In genomic region chr2:206082298-206082843, GRCh38 we compare ENCODE assay signal across 16 cellular contexts. TPM values are rescaled to one million over a fixed set of nuclear protein-coding genes. Genes with fewer than 3 reads are reported as not detected.
DNase-seq lines count a peak whose midpoint lies in the region; ATAC-seq and TF ChIP-seq lines count a peak whose summit lies in the region.
"Had no signal": no experiment of that assay in that cellular context is flagged by ENCODE, and none has a peak within 500 bp of the region (broad histone marks: within the 10 kb centered on the region; RNA-seq: fewer than 3 reads in every experiment).

No MANE protein-coding gene starts in this region.

- H2AFZ ChIP-seq in hepatocyte, result no peak overlapping the region

- peaks cover 13 to 15% of the 10 kb centered on the region in 2 donors for H3K36me3 Mint-ChIP-seq in activated naive CD4-positive, alpha-beta T cell treated with anti-CD3 and anti-CD28 coated beads, Interleukin-2, amount 50 U/mL, for 72 hours

- H3K4me3 ChIP-seq in cardiac muscle cell, result no peak overlapping the region
- H3K4me3 ChIP-seq in heart right ventricle, result no peak overlapping the region
- H3K4me3 ChIP-seq in NT2/D1 (ENCODE audit: insufficient read length, low read depth), result peak overlapping the region; percentile 3
- no peak overlapping the region for H3K4me3 ChIP-seq in hepatocyte
- H3K4me3 ChIP-seq: A549, spleen had no signal

- ATAC-seq in heart right ventricle, result no peak
- ATAC-seq in activated naive CD4-positive, alpha-beta T cell treated with anti-CD3 and anti-CD28 coated beads, Interleukin-2, amount 50 U/mL, for 72 hours, result no peak
- ATAC-seq: A549, left lobe of liver had no signal

- peaks cover 8% of the 10 kb centered on the region for H4K20me1 ChIP-seq in hepatocyte (ENCODE audit: insufficient read depth, poor library complexity, severe bottlenecking)

- H3K4me1 ChIP-seq in cardiac muscle cell (ENCODE audit: low read depth), result peaks cover 6% of the 10 kb centered on the region
- peaks cover 0 to 34% (median 18%) of the 10 kb centered on the region in 9 donors for H3K4me1 ChIP-seq in heart right ventricle
- H3K4me1 ChIP-seq in NT2/D1 (ENCODE audit: insufficient read depth, insufficient read length), result peaks cover 3% of the 10 kb centered on the region
- H3K4me1 ChIP-seq in hepatocyte (ENCODE audit: insufficient read depth), result peaks cover 6% of the 10 kb centered on the region

- H3K9me3 Mint-ChIP-seq in activated naive CD4-positive, alpha-beta T cell treated with anti-CD3 and anti-CD28 coated beads, Interleukin-2, amount 50 U/mL, for 72 hours, result no peaks in the 10 kb centered on the region

- H3K27ac ChIP-seq in cardiac muscle cell (peak overlapping the region; percentile 1), heart right ventricle (peak overlapping the region in 1 of 10 donors; percentile 24), hepatocyte (no peak overlapping the region)
- H3K27ac ChIP-seq: A549, neutrophil had no signal

- H3K9ac ChIP-seq in NT2/D1 (ENCODE audit: insufficient read length, low read depth), result peak overlapping the region; percentile 37

- H3K9me3 ChIP-seq in cardiac muscle cell (ENCODE audit: low read depth), result no peaks in the 10 kb centered on the region
- no peaks in the 10 kb centered on the region for H3K9me3 ChIP-seq in heart right ventricle
- peaks cover 7% of the 10 kb centered on the region; the same call in 1 of the 2 replicates for H3K9me3 ChIP-seq in NT2/D1 (ENCODE audit: insufficient read depth, low read length)
- no peaks in the 10 kb centered on the region for H3K9me3 ChIP-seq in hepatocyte (ENCODE audit: low read depth)
- H3K9me3 ChIP-seq: A549, neutrophil, spleen had no signal

- DNase-seq in cardiac muscle cell (ENCODE audit: low read depth in 1 of 2, low spot score in 1 of 2) (no peak), heart right ventricle (no peak), NT2/D1 (ENCODE audit: low read depth, low spot score) (no peak), hepatocyte (ENCODE audit: low spot score) (no peak), activated gamma-delta T cell (lab: John Stamatoyannopoulos, UW) (no peak), DMS 273 (lab: John Stamatoyannopoulos, UW; ENCODE audit: unreplicated experiment) (no peak)
- no peak for DNase-seq in activated naive CD4-positive, alpha-beta T cell treated with anti-CD3 and anti-CD28 coated beads, Interleukin-2, amount 50 U/mL, for 72 hours (ENCODE audit: low spot score in 2 of 2)
- no peak for DNase-seq in activated CD4-positive, alpha-beta T cell treated with anti-CD3 and anti-CD28 coated beads, Interleukin-2, amount 50 U/mL, for 1 hour
- DNase-seq: activated CD4-positive, CD25-positive, alpha-beta regulatory T cell treated with anti-CD3 and anti-CD28 coated beads, Interleukin-2, amount 50 U/mL, for 72 hours; DMS79 treated with DMSO at 0.1 percent for 48 hours; NCI-H1436; spleen; stimulated activated CD4-positive, alpha-beta T cell treated with anti-CD3 and anti-CD28 coated beads, Interleukin-4, amount 100 ng/mL, for 4 hours had no signal

- H3K4me2 ChIP-seq in hepatocyte, result peak overlapping the region; percentile 83

- H3K36me3 ChIP-seq in cardiac muscle cell (no peaks in the 10 kb centered on the region), heart right ventricle (no peaks in the 10 kb centered on the region), NT2/D1 (ENCODE audit: insufficient read depth, insufficient read length, low read length) (no peaks in the 10 kb centered on the region), hepatocyte (replicated peaks; ENCODE audit: insufficient read depth, low read depth) (no peaks in the 10 kb centered on the region)
- H3K36me3 ChIP-seq: neutrophil, spleen had no signal

- peaks cover 84% of the 10 kb centered on the region for H3K79me2 ChIP-seq in hepatocyte

- no peak overlapping the region for H3K27ac Mint-ChIP-seq in activated naive CD4-positive, alpha-beta T cell treated with anti-CD3 and anti-CD28 coated beads, Interleukin-2, amount 50 U/mL, for 72 hours

- H3K27me3 ChIP-seq in cardiac muscle cell (no peaks in the 10 kb centered on the region), heart right ventricle (no peaks in the 10 kb centered on the region), NT2/D1 (ENCODE audit: insufficient read depth, insufficient read length) (peaks cover 7% of the 10 kb centered on the region), hepatocyte (no peaks in the 10 kb centered on the region)
- H3K27me3 ChIP-seq: neutrophil, spleen had no signal

- intact Hi-C loops in heart right ventricle (cut with DNase I), result loop anchor here in 1 of 10 donors (10.0 kb wide), 1 partner anchor 72 kb away; the partner anchor contains the start of genes EEF1B2 and NDUFS1

- no peaks in the 10 kb centered on the region for H3K9me2 ChIP-seq in hepatocyte (replicated peaks; ENCODE audit: insufficient read depth)

- no peak for TF ChIP-seq CTCF in cardiac muscle cell (IDR thresholded peaks at IDR 0.05; ENCODE audit: low read depth, low read length)
- no peak for TF ChIP-seq CTCF in heart right ventricle (IDR thresholded peaks at IDR 0.05)
- no peak for TF ChIP-seq CTCF in hepatocyte (IDR thresholded peaks at IDR 0.05; ENCODE audit: poor library complexity)

- 98 to 100% methylated on average over 4 of the region's 4 CpGs for WGBS in heart right ventricle, 2 donors
- 97% methylated on average over 4 of the region's 4 CpGs for WGBS in hepatocyte (ENCODE audit: low lambda C conversion rate, missing lambda C conversion rate)

RNA-seq across cellular contexts. Expression of gene INO80D, which starts 3.6 kb away (rescaled TPM):
- 3.7 and 6.1 TPM in 2 replicates for total RNA-seq in cardiac muscle cell
- 2.7 and 7.3 TPM in 2 replicates for polyA plus RNA-seq in cardiac muscle cell
- 10 to 100 TPM; 12.5 to 26.3 (median 16.4) TPM for total RNA-seq in heart right ventricle
- polyA plus RNA-seq in heart right ventricle, result 1 to 10 TPM; 1.1 to 3.7 TPM
- 11.6 and 15.0 TPM in 2 replicates for total RNA-seq in hepatocyte
- polyA plus RNA-seq in hepatocyte, result 4.7 and 6.6 TPM in 2 replicates
- 10 to 100 TPM; 21.7 to 22.6 TPM for total RNA-seq in activated naive CD4-positive, alpha-beta T cell treated with anti-CD3 and anti-CD28 coated beads, Interleukin-2, amount 50 U/mL, for 72 hours
